In the genomic region with DNA sequence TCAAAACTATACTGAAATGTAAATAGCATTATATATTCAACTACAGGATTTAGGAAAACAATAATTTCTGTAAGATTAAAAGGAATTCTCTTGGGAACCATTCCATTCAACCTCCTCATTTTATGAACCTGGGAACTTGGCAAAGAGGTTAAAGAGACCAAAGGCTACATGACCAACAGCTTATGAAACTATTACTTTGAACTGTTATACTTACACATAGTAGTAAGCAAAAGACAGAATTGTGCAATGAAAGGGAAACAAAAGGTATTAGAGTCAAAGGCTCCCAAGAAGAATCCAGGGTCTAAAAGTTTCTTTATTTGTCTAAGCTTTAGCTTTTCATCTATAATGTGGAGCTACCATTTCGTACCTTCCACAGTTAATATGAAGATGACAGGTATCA, we compare ENCODE assay signal across 25 cellular contexts. TPM values are rescaled to one million over a fixed set of nuclear protein-coding genes. Genes with fewer than 3 reads are reported as not detected.
"Had no signal": no experiment of that assay in that cellular context is flagged by ENCODE, and none has a peak within 500 bp of the region (broad histone marks: within the 10 kb centered on the region; RNA-seq: fewer than 3 reads in every experiment).

No MANE protein-coding gene starts in this region.

- H3K9me3 ChIP-seq: ascending aorta, gastrocnemius medialis, left ventricle myocardium inferior, vagina had no signal

- ATAC-seq: activated naive CD8-positive, alpha-beta T cell treated with anti-CD3 and anti-CD28 coated beads, Interleukin-2, amount 50 U/mL, for 24 hours; activated T-cell treated with anti-CD3 and anti-CD28 coated beads, Interleukin-2, amount 50 U/mL, for 4 hours; esophagus mucosa; gastrocnemius medialis; stimulated activated naive CD8-positive, alpha-beta T cell treated with anti-CD3 and anti-CD28 coated beads, Interleukin-15, amount 100 ng/mL, for 72 hours had no signal

- H3K27ac ChIP-seq: ascending aorta, gastrocnemius medialis, left ventricle myocardium inferior, vagina had no signal

- DNase-seq: activated CD4-positive, alpha-beta T cell treated with anti-CD3 and anti-CD28 coated beads, Interleukin-2, amount 10 ng/mL, durations not matched to agents 24 days and 14 days; activated CD4-positive, CD25-positive, alpha-beta regulatory T cell; activated CD8-positive, alpha-beta memory T cell treated with anti-CD3 and anti-CD28 coated beads, Interleukin-2, amount 50 U/mL, for 4 hours; activated naive CD4-positive, alpha-beta T cell treated with anti-CD3 and anti-CD28 coated beads, Interleukin-2, amount 10 ng/mL, durations not matched to agents 7 days and 5 days; activated naive CD8-positive, alpha-beta T cell treated with anti-CD3 and anti-CD28 coated beads, Interleukin-2, amount 50 U/mL, for 24 hours; activated T-cell treated with anti-CD3 and anti-CD28 coated beads, Interleukin-2, amount 50 U/mL, for 4 hours; cortex of kidney; effector CD4-positive, alpha-beta T cell; gastrocnemius medialis; head of caudate nucleus; left ventricle myocardium inferior; stimulated activated naive CD8-positive, alpha-beta T cell treated with anti-CD3 and anti-CD28 coated beads, Interleukin-15, amount 100 ng/mL, for 72 hours; T-helper 1 cell; T-helper 9 cell; trophoblast cell had no signal

- H3K4me1 ChIP-seq: vagina had no signal

- H3K27me3 ChIP-seq: ascending aorta, gastrocnemius medialis, vagina had no signal

- FAIRE-seq: keratinocyte had no signal

- H3K4me3 ChIP-seq: ascending aorta, gastrocnemius medialis, left ventricle myocardium inferior, vagina had no signal

RNA-seq across cellular contexts. Expression of gene IFNK, which starts 42.0 kb away (rescaled TPM):
- total RNA-seq: activated CD4-positive, alpha-beta T cell treated with anti-CD3 and anti-CD28 coated beads, Interleukin-2, amount 10 ng/mL, durations not matched to agents 24 days and 14 days; activated T-cell treated with anti-CD3 and anti-CD28 coated beads, Interleukin-2, amount 50 U/mL, for 4 hours; ascending aorta; esophagus mucosa; gastrocnemius medialis; left ventricle myocardium inferior; mononuclear cell; neural crest cell; omental fat pad; posterior vena cava; skeletal muscle tissue; temporal lobe; vagina had no signal
